10 cellular contexts compared by ENCODE assay signal in genomic region chr16:982152-983043, GRCh38. TPM values are rescaled to one million over a fixed set of nuclear protein-coding genes. Genes with fewer than 3 reads are reported as not detected.
DNase-seq lines count a peak whose midpoint lies in the region; FAIRE-seq and TF ChIP-seq lines count a peak whose summit lies in the region.
"Had no signal": no experiment of that assay in that cellular context is flagged by ENCODE, and none has a peak within 500 bp of the region (broad histone marks: within the 10 kb centered on the region; RNA-seq: fewer than 3 reads in every experiment).

No MANE protein-coding gene starts in this region.

- CTCF ChIA-PET in A673 (lab: Charles Lee) = no interaction called here
- CTCF ChIA-PET in HEK293 (lab: Yijun Ruan, JAX) = interaction anchor here (0.5 to 1.0 kb wide), 3 partner anchors 75 to 287 kb away, joined by 3 to 6 read pairs (median 3); no protein-coding TSS in a partner anchor

- peaks cover 20% of the 10 kb centered on the region for H3K27me3 ChIP-seq in A673 (replicated peaks; ENCODE audit: insufficient read depth, low read depth, low read length, poor library complexity)

- no peak for DNase-seq in A673 (ENCODE audit: low spot score)
- DNase-seq in chondrocyte (ENCODE audit: low spot score) = no peak
- DNase-seq in nephron progenitor cell = peak; percentile 52
- no peak for DNase-seq in cerebellum (ENCODE audit: low spot score)
- DNase-seq in A172 (ENCODE audit: low spot score) = no peak
- no peak for DNase-seq in OCI-M1 (lab: John Stamatoyannopoulos, UW)
- no peak for DNase-seq in kidney
- DNase-seq: EL had no signal

- H3K27ac Mint-ChIP-seq in chondrocyte (ENCODE audit: unreplicated experiment) (no peak overlapping the region), nephron progenitor cell (no peak overlapping the region)

- H3K36me3 Mint-ChIP-seq in chondrocyte (ENCODE audit: low read depth) = no peaks in the 10 kb centered on the region
- H3K36me3 Mint-ChIP-seq in nephron progenitor cell (ENCODE audit: low read depth) = no peaks in the 10 kb centered on the region

- no peaks in the 10 kb centered on the region for H3K9me3 Mint-ChIP-seq in chondrocyte (ENCODE audit: low read depth)
- no peaks in the 10 kb centered on the region for H3K9me3 Mint-ChIP-seq in nephron progenitor cell

- H3K4me1 Mint-ChIP-seq in chondrocyte (ENCODE audit: low read depth) (peaks cover 6% of the 10 kb centered on the region), nephron progenitor cell (peaks cover 35% of the 10 kb centered on the region)

- no peaks in the 10 kb centered on the region for H3K9me3 ChIP-seq in A673 (ENCODE audit: low read depth, low read length, poor library complexity, severe bottlenecking)
- H3K9me3 ChIP-seq in HEK293 (ENCODE audit: control insufficient read depth, insufficient read depth, low read depth, low read length) = no peaks in the 10 kb centered on the region
- no peaks in the 10 kb centered on the region for H3K9me3 ChIP-seq in kidney (ENCODE audit: control insufficient read depth in 1 of 2, low read length in 2 of 2)

- H3K27me3 Mint-ChIP-seq in chondrocyte (ENCODE audit: low read depth) (peaks cover 22% of the 10 kb centered on the region), nephron progenitor cell (ENCODE audit: low read depth, poor library complexity) (peaks cover 31% of the 10 kb centered on the region)

- H3K4me1 ChIP-seq in A673 (ENCODE audit: insufficient read depth, low read length, poor library complexity, severe bottlenecking) = peaks cover 14% of the 10 kb centered on the region
- no peaks in the 10 kb centered on the region for H3K4me1 ChIP-seq in HEK293 (ENCODE audit: control insufficient read depth, insufficient read depth, low read length)
- H3K4me1 ChIP-seq in kidney (ENCODE audit: control insufficient read depth in 1 of 2, insufficient read depth in 1 of 2, low read depth in 1 of 2, low read length in 2 of 2) = peaks cover 0 to 3% of the 10 kb centered on the region in 2 donors

- no peak overlapping the region for H3K9ac ChIP-seq in kidney (ENCODE audit: low read length in 2 of 2)
- H3K9ac ChIP-seq: KMS-11 had no signal

- intact Hi-C loops in A673 (cut with micrococcal nuclease; ENCODE audit: unreplicated experiment) = no loop called here
- intact Hi-C loops in kidney (cut with DNase I) = no loop called here

- no peaks in the 10 kb centered on the region for H3K36me3 ChIP-seq in A673 (ENCODE audit: insufficient read depth, low read length, poor library complexity, severe bottlenecking)
- no peaks in the 10 kb centered on the region for H3K36me3 ChIP-seq in HEK293 (ENCODE audit: control insufficient read depth in 2 of 2, insufficient read depth in 1 of 2, low read length in 2 of 2)
- H3K36me3 ChIP-seq in kidney (ENCODE audit: control insufficient read depth in 1 of 2, insufficient read depth in 2 of 2, low read length in 2 of 2) = no peaks in the 10 kb centered on the region

- TF ChIP-seq CTCF in A673 (conservative IDR thresholded peaks at IDR 0.05; ENCODE audit: low read depth, low read length) (no peak), HEK293 (tag by site-specific recombination; IDR thresholded peaks at IDR 0.05) (no peak), chondrocyte (IDR thresholded peaks at IDR 0.05) (no peak), nephron progenitor cell (IDR thresholded peaks at IDR 0.05) (no peak), kidney (IDR thresholded peaks at IDR 0.05; ENCODE audit: borderline replicate concordance, extremely low read depth, insufficient read depth) (no peak)

- H3K4me3 Mint-ChIP-seq in chondrocyte (ENCODE audit: unreplicated experiment) (peak overlapping the region; percentile 31), nephron progenitor cell (peak overlapping the region; percentile 79)

- FAIRE-seq in kidney (lab: Jason Lieb, UNC) = no peak

- peak overlapping the region; percentile 52 for H3K4me3 ChIP-seq in A673 (ENCODE audit: low read depth, low read length, poor library complexity, severe bottlenecking)
- H3K4me3 ChIP-seq in HEK293 (ENCODE audit: low read depth, low read length) = no peak overlapping the region
- no peak overlapping the region for H3K4me3 ChIP-seq in kidney (ENCODE audit: low read length in 2 of 2)

- no TSS peak for BruUV-seq in A673 (replicated peaks; lab: Mats Ljungman, UMichigan)

- H3K27ac ChIP-seq in A673 (ENCODE audit: low read depth, low read length, poor library complexity, severe bottlenecking) = no peak overlapping the region
- H3K27ac ChIP-seq in HEK293 (ENCODE audit: extremely low read depth, low read depth, low read length) = no peak overlapping the region
- no peak overlapping the region for H3K27ac ChIP-seq in kidney (ENCODE audit: low read depth in 2 of 2, low read length in 2 of 2)
- H3K27ac ChIP-seq: KMS-11 had no signal

- POLR2A ChIA-PET in A673 (lab: Charles Lee; ENCODE audit: low non-redundant PET) (no interaction called here), HEK293 (lab: Yijun Ruan, JAX) (interaction anchor here (1.8 kb wide), 1 partner anchor 15 kb away, joined by 4 read pairs; no protein-coding TSS in a partner anchor)

TF ChIP-seq in HEK293, 187 proteins besides CTCF, POLR2A, EP300 and RAD21:
- TF ChIP-seq KLF8 (tag by site-specific recombination; IDR thresholded peaks at IDR 0.05) = peak; percentile 21; the same call in 1 of the 2 replicates
- 0 out of 2 replicates have a peak, but pooled peaks have one; percentile 20 for TF ChIP-seq ZFHX2 (tag by site-specific recombination; conservative IDR thresholded peaks at IDR 0.05)
- TF ChIP-seq ZNF449 (tag by site-specific recombination; IDR thresholded peaks at IDR 0.05) = 0 out of 2 replicates have a peak, but pooled peaks have one; percentile 17
- no peak for TF ChIP-seq ZSCAN18 (tag by site-specific recombination; IDR thresholded peaks at IDR 0.05)
- peak; percentile 77 for TF ChIP-seq SCRT2 (tag by site-specific recombination; IDR thresholded peaks at IDR 0.05)
- no peak for TF ChIP-seq ZNF112 (tag by site-specific recombination; IDR thresholded peaks at IDR 0.05)
- TF ChIP-seq KLF1 (tag by site-specific recombination; IDR thresholded peaks at IDR 0.05) = 0 out of 2 replicates have a peak, but pooled peaks have one; percentile 15
- TF ChIP-seq ZBTB26 (tag by site-specific recombination; optimal IDR thresholded peaks at IDR 0.05) = peak; percentile 32

RNA-seq across cellular contexts. Expression of gene SOX8, which starts 0.8 kb away (rescaled TPM):
- total RNA-seq in A673 (2021) = 1.4 and 2.0 TPM in 2 replicates
- 0.10 to 0.15 TPM (median 0.15 TPM) in 3 replicates for total RNA-seq in chondrocyte
- total RNA-seq in cerebellum = 18.6 TPM
- total RNA-seq in A172 (2014; rRNA removed; shearing (Covaris generic)) = 0.07 and 0.14 TPM in 2 replicates
- 1.0 TPM for total RNA-seq in kidney
- polyA plus RNA-seq in kidney (ENCODE audit: insufficient read depth, low read depth, low replicate concordance) = 0.17 TPM

RNA-seq across cellular contexts. Expression of gene LMF1, which starts 11.6 kb away (rescaled TPM):
- 21.0 and 26.3 TPM in 2 replicates for total RNA-seq in A673 (2021)
- total RNA-seq in chondrocyte = 21.6 to 25.6 TPM (median 21.7 TPM) in 3 replicates
- 11.4 TPM for total RNA-seq in cerebellum
- total RNA-seq in A172 (2014; rRNA removed; shearing (Covaris generic)) = 14.1 and 25.1 TPM in 2 replicates
- 28.6 TPM for total RNA-seq in kidney
- 15.4 TPM for polyA plus RNA-seq in kidney (ENCODE audit: insufficient read depth, low read depth, low replicate concordance)
